In genomic region chr4:160372390-160372789, GRCh38 we compare ENCODE assay signal across 30 cellular contexts.
"Had no signal": no experiment of that assay in that cellular context is flagged by ENCODE, and none has a peak within 500 bp of the region (broad histone marks: within the 10 kb centered on the region; RNA-seq: fewer than 3 reads in every experiment).

No MANE protein-coding gene starts in this region.

- H3K4me2 ChIP-seq: smooth muscle cell had no signal

- H3K27ac ChIP-seq: esophagus squamous epithelium, neutrophil, prostate gland, right atrium auricular region, suprapubic skin, transverse colon, upper lobe of right lung, uterus had no signal

- H3K36me3 ChIP-seq: esophagus squamous epithelium, neutrophil, prostate gland, right atrium auricular region, suprapubic skin, transverse colon, upper lobe of right lung, uterus had no signal

- H3K27me3 ChIP-seq: esophagus squamous epithelium, neutrophil, right atrium auricular region, suprapubic skin, transverse colon, upper lobe of right lung, uterus had no signal

- H3K4me3 ChIP-seq: esophagus squamous epithelium, lung, mucosa of descending colon, prostate gland, right atrium auricular region, smooth muscle cell, suprapubic skin, transverse colon, upper lobe of right lung, uterus had no signal

- H3K27ac Mint-ChIP-seq: endodermal cell; immature natural killer cell; mesothelial cell of epicardium; naive B cell; natural killer cell treated with Interleukin-12 subunit alpha and Interleukin-12 subunit beta and Interleukin-15 and Interleukin-18, amount 100 ng/mL, for 72 hours; stimulated activated naive CD8-positive, alpha-beta T cell treated with anti-CD3 and anti-CD28 coated beads, Interleukin-15, amount 100 ng/mL, for 72 hours had no signal

- H3K9me3 ChIP-seq: mucosa of descending colon, neutrophil, prostate gland, right atrium auricular region, suprapubic skin, transverse colon, upper lobe of right lung, uterus had no signal

- H3K4me1 ChIP-seq: esophagus squamous epithelium, prostate gland, right atrium auricular region, suprapubic skin, transverse colon, upper lobe of right lung, uterus had no signal

- H3K27me3 Mint-ChIP-seq: naive B cell; natural killer cell treated with Interleukin-12 subunit alpha and Interleukin-12 subunit beta and Interleukin-15 and Interleukin-18, amount 100 ng/mL, for 72 hours; stimulated activated naive CD8-positive, alpha-beta T cell treated with anti-CD3 and anti-CD28 coated beads, Interleukin-15, amount 100 ng/mL, for 72 hours had no signal

- ATAC-seq: left ventricle myocardium superior; mucosa of descending colon; natural killer cell treated with Interleukin-12 subunit alpha and Interleukin-12 subunit beta and Interleukin-15 and Interleukin-18, amount 100 ng/mL, for 72 hours; sciatic nerve; stimulated activated naive CD8-positive, alpha-beta T cell treated with anti-CD3 and anti-CD28 coated beads, Interleukin-15, amount 100 ng/mL, for 72 hours; upper lobe of right lung had no signal

- H3K4me1 Mint-ChIP-seq: immature natural killer cell; mesothelial cell of epicardium; naive B cell; neural crest cell; stimulated activated naive CD8-positive, alpha-beta T cell treated with anti-CD3 and anti-CD28 coated beads, Interleukin-15, amount 100 ng/mL, for 72 hours had no signal

- H3K4me3 Mint-ChIP-seq: endodermal cell; immature natural killer cell; mesothelial cell of epicardium; naive B cell; natural killer cell treated with Interleukin-12 subunit alpha and Interleukin-12 subunit beta and Interleukin-15 and Interleukin-18, amount 100 ng/mL, for 72 hours; neural crest cell; stimulated activated naive CD8-positive, alpha-beta T cell treated with anti-CD3 and anti-CD28 coated beads, Interleukin-15, amount 100 ng/mL, for 72 hours had no signal

- DNase-seq: effector CD8-positive, alpha-beta T cell; endodermal cell; erythroblast; esophagus squamous epithelium; hypothalamus; immature natural killer cell; islet precursor cell; left ventricle myocardium superior; mesenchymal stem cell; mucosa of descending colon; naive B cell; stimulated activated CD4-positive, alpha-beta T cell treated with anti-CD3 and anti-CD28 coated beads, Interleukin-12 subunit alpha, Interleukin-12 subunit beta, amount 100 ng/mL, for 4 hours; stimulated activated CD4-positive, alpha-beta T cell treated with anti-CD3 and anti-CD28 coated beads, Interleukin-1b, Interleukin-23, amount 100 ng/mL, for 48 hours; stimulated activated CD4-positive, alpha-beta T cell treated with anti-CD3 and anti-CD28 coated beads, Interleukin-4, amount 100 ng/mL, for 1 hour; stimulated activated CD8-positive, alpha-beta memory T cell treated with anti-CD3 and anti-CD28 coated beads, Interleukin-4, amount 100 ng/mL, for 48 hours; stimulated activated naive CD4-positive, alpha-beta T cell; stimulated activated naive CD8-positive, alpha-beta T cell treated with anti-CD3 and anti-CD28 coated beads, Interleukin-15, amount 100 ng/mL, for 72 hours; transverse colon; upper lobe of right lung; uterus had no signal

- H3K9me3 Mint-ChIP-seq: endodermal cell, mesothelial cell of epicardium, neural crest cell had no signal

- H3K36me3 Mint-ChIP-seq: immature natural killer cell; mesothelial cell of epicardium; naive B cell; natural killer cell treated with Interleukin-12 subunit alpha and Interleukin-12 subunit beta and Interleukin-15 and Interleukin-18, amount 100 ng/mL, for 72 hours had no signal
